Comparison of ENCODE assay signal across 35 cellular contexts in the genomic region with DNA sequence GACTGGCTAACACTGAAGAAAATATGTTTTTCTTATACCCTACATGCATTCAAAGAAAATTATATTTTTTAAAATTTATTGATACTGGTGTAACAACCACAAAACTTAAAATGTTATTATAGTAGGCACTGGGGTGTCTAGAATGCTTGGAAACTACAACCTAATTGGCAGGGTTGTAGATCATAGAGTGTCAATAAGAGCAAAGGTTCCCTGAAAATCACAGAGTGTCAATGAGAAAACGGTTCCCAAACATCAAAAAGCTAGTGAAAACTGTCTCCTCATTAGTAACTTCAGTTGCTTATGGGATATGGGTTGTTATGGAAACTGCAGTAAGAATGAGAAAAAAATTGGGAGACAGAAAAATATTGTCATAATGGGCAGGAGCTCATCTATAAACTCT.
A peak's percentile ranks its signal among the peaks of the same experiment; 100 is the strongest.
DNase-seq lines count a peak whose midpoint lies in the region; ATAC-seq, FAIRE-seq and TF ChIP-seq lines count a peak whose summit lies in the region.
"Had no signal": no experiment of that assay in that cellular context is flagged by ENCODE, and none has a peak within 500 bp of the region (broad histone marks: within the 10 kb centered on the region; RNA-seq: fewer than 3 reads in every experiment).

No MANE protein-coding gene starts in this region.

- no peak for TF ChIP-seq POLR2A in HepG2 (IDR thresholded peaks at IDR 0.05; ENCODE audit: insufficient read depth in 1 of 2, low read depth in 2 of 2, low read length in 2 of 2)

- POLR2A ChIA-PET in HepG2 (lab: Yijun Ruan, JAX): no interaction called here
- POLR2A ChIA-PET in A673 (lab: Charles Lee; ENCODE audit: low non-redundant PET): no interaction called here

- no peaks in the 10 kb centered on the region for H3K9me3 ChIP-seq in liver (ENCODE audit: control insufficient read depth in 4 of 4, low read length in 3 of 4)
- no peaks in the 10 kb centered on the region for H3K9me3 ChIP-seq in HepG2 (ENCODE audit: low read length)
- no peaks in the 10 kb centered on the region for H3K9me3 ChIP-seq in A673 (ENCODE audit: low read depth, low read length, poor library complexity, severe bottlenecking)
- H3K9me3 ChIP-seq in SK-N-MC (ENCODE audit: low read depth, low read length): no peaks in the 10 kb centered on the region
- H3K9me3 ChIP-seq: A549, BE2C, BLaER1, Caco-2 had no signal

- no peak for ATAC-seq in HepG2
- peak; percentile 29 for ATAC-seq in left lobe of liver
- ATAC-seq in HG03139 (IDR thresholded peaks at IDR 0.05; ENCODE audit: unreplicated experiment): no peak
- ATAC-seq in HG03354 (IDR thresholded peaks at IDR 0.05; ENCODE audit: poor library complexity, severe bottlenecking, unreplicated experiment): no peak
- ATAC-seq in HG02610 (IDR thresholded peaks at IDR 0.05; ENCODE audit: unreplicated experiment): no peak
- ATAC-seq: A549; CD8-positive, alpha-beta T cell had no signal

- 5% methylated on average over 1 of the region's 1 CpG for WGBS in liver
- WGBS in HepG2 (ENCODE audit: low lambda C conversion rate): 0% methylated on average over 1 of the region's 1 CpG

- no TSS peak for BruUV-seq in HepG2 (replicated peaks; lab: Mats Ljungman, UMichigan)
- BruUV-seq in A673 (replicated peaks; lab: Mats Ljungman, UMichigan): no TSS peak

- no peak overlapping the region for H3K4me3 ChIP-seq in liver (ENCODE audit: low read depth in 1 of 3, low read length in 3 of 3)
- H3K4me3 ChIP-seq in HepG2 (replicated peaks in 1 of 3; ENCODE audit: insufficient read depth in 1 of 3, low read depth in 2 of 3, low read length in 3 of 3): no peak overlapping the region
- no peak overlapping the region for H3K4me3 ChIP-seq in A673 (ENCODE audit: low read depth, low read length, poor library complexity, severe bottlenecking)
- H3K4me3 ChIP-seq in SK-N-MC: no peak overlapping the region
- H3K4me3 ChIP-seq: A549; BLaER1; BLaER1 treated with 17β-estradiol and CSF1 and Interleukin-3, amounts not matched to agents 10 nM and 100 nM had no signal

- H3K27me3 ChIP-seq in liver (ENCODE audit: control insufficient read depth in 4 of 4, insufficient read depth in 4 of 4, low read length in 3 of 4): no peaks in the 10 kb centered on the region
- no peaks in the 10 kb centered on the region for H3K27me3 ChIP-seq in HepG2 (ENCODE audit: control insufficient read depth in 1 of 2, insufficient read depth in 2 of 2, low read length in 2 of 2)
- H3K27me3 ChIP-seq in A673 (replicated peaks; ENCODE audit: insufficient read depth, low read depth, low read length, poor library complexity): no peaks in the 10 kb centered on the region
- H3K27me3 ChIP-seq: BE2C; BLaER1; BLaER1 treated with 17β-estradiol and CSF1 and Interleukin-3, amounts not matched to agents 10 nM and 100 nM had no signal

- DNase-seq in HepG2 (ENCODE audit: low spot score) (no peak), A673 (ENCODE audit: low spot score) (no peak), SK-N-MC (ENCODE audit: low read depth, low spot score) (no peak), left lobe of liver (ENCODE audit: low spot score) (no peak)
- DNase-seq: 8988T; ACHN; AML-193; BE2C; C1 segment of cervical spinal cord; Caco-2; Calu3; CD4-positive, alpha-beta memory T cell; CD4-positive, alpha-beta T cell; CD4-positive, CD25-positive, alpha-beta regulatory T cell; CD8-positive, alpha-beta memory T cell; CD8-positive, alpha-beta T cell; COR-L47; DMS 273 treated with DMSO at 0.1 percent for 48 hours; DMS153; DMS53; DMS79; DMS79 treated with DMSO at 0.1 percent for 48 hours; DND-41; EL had no signal

- no peak overlapping the region for H3K4me2 ChIP-seq in HepG2 (ENCODE audit: low read depth, low read length)
- H3K4me2 ChIP-seq: A549; BLaER1; BLaER1 treated with 17β-estradiol and CSF1 and Interleukin-3, amounts not matched to agents 10 nM and 100 nM had no signal

- TF ChIP-seq RAD21 in liver (IDR thresholded peaks at IDR 0.05): no peak
- TF ChIP-seq RAD21 in HepG2 (CRISPR knock-in tag; IDR thresholded peaks at IDR 0.05): no peak

- TF ChIP-seq EP300 in HepG2 (IDR thresholded peaks at IDR 0.05; ENCODE audit: low read depth in 2 of 2, low read length in 2 of 2): no peak
- TF ChIP-seq EP300 in HepG2 (CRISPR knock-in tag; IDR thresholded peaks at IDR 0.05; ENCODE audit: borderline replicate concordance): no peak

- H3K27ac ChIP-seq in liver (ENCODE audit: low read depth in 1 of 2, low read length in 2 of 2) (no peak overlapping the region), HepG2 (ENCODE audit: extremely low read length, insufficient read depth, low read length) (no peak overlapping the region), A673 (ENCODE audit: low read depth, low read length, poor library complexity, severe bottlenecking) (peak overlapping the region; percentile 93), SK-N-MC (peak overlapping the region; percentile 96)
- H3K27ac ChIP-seq: 22Rv1; A549; BLaER1; BLaER1 treated with 17β-estradiol and CSF1 and Interleukin-3, amounts not matched to agents 10 nM and 100 nM; C4-2B had no signal

- intact Hi-C loops in HepG2 (cut with micrococcal nuclease; ENCODE audit: unreplicated experiment): no loop called here
- intact Hi-C loops in A673 (cut with micrococcal nuclease; ENCODE audit: unreplicated experiment): loop anchor here (5.0 kb wide), 2 partner anchors 44 to 124 kb away; no protein-coding TSS in a partner anchor

- no peaks in the 10 kb centered on the region for H4K20me1 ChIP-seq in HepG2 (ENCODE audit: insufficient read depth, low read length)
- H4K20me1 ChIP-seq: BLaER1; BLaER1 treated with 17β-estradiol and CSF1 and Interleukin-3, amounts not matched to agents 10 nM and 100 nM had no signal

- H3K4me1 ChIP-seq in liver (ENCODE audit: control insufficient read depth in 4 of 4, insufficient read depth in 4 of 4, low read length in 3 of 4) (peaks cover 0 to 5% (median 3%) of the 10 kb centered on the region in 4 donors), HepG2 (ENCODE audit: insufficient read depth, low read length) (no peaks in the 10 kb centered on the region), A673 (ENCODE audit: insufficient read depth, low read length, poor library complexity, severe bottlenecking) (peaks cover 68% of the 10 kb centered on the region)
- H3K4me1 ChIP-seq: A549; BE2C; BLaER1; BLaER1 treated with 17β-estradiol and CSF1 and Interleukin-3, amounts not matched to agents 10 nM and 100 nM; Caco-2 had no signal

- FAIRE-seq in HepG2 (lab: Jason Lieb, UNC): no peak
- FAIRE-seq: A204.1, A549, D721Med had no signal

- CTCF ChIA-PET in HepG2 (lab: Yijun Ruan, JAX; ENCODE audit: low intra/inter-chr PET ratio, low total read pairs) (no interaction called here), A673 (lab: Charles Lee) (interaction anchor here (0.6 kb wide), 1 partner anchor 124 kb away, joined by 6 read pairs; no protein-coding TSS in a partner anchor)

- in situ Hi-C loops in HepG2 (cut with HindIII; ENCODE audit: extremely low pct_ligation_motif_present, low pct_unique_long_range_greater_than_20kb): no loop called here

- TF ChIP-seq CTCF in liver (IDR thresholded peaks at IDR 0.05; ENCODE audit: low read depth, low read length, missing input control) (no peak), HepG2 (CRISPR knock-in tag; IDR thresholded peaks at IDR 0.05) (no peak), A673 (conservative IDR thresholded peaks at IDR 0.05; ENCODE audit: low read depth, low read length) (no peak)

- H3K9ac ChIP-seq in liver (ENCODE audit: low read depth in 1 of 2, low read length in 2 of 2) (no peak overlapping the region), HepG2 (ENCODE audit: insufficient read depth, low read depth, low read length) (no peak overlapping the region), SK-N-MC (ENCODE audit: insufficient read length) (peak overlapping the region; percentile 27)
- H3K9ac ChIP-seq: BLaER1; BLaER1 treated with 17β-estradiol and CSF1 and Interleukin-3, amounts not matched to agents 10 nM and 100 nM had no signal

- H3K79me2 ChIP-seq in HepG2 (ENCODE audit: insufficient read depth, low read length): no peaks in the 10 kb centered on the region

- no peak overlapping the region for H2AFZ ChIP-seq in HepG2 (ENCODE audit: low read length)

- no peaks in the 10 kb centered on the region for H3K36me3 ChIP-seq in liver (ENCODE audit: control insufficient read depth in 4 of 4, insufficient read depth in 3 of 4, low read depth in 1 of 4, low read length in 3 of 4)
- H3K36me3 ChIP-seq in HepG2 (replicated peaks in 1 of 2; ENCODE audit: control insufficient read depth in 1 of 2, insufficient read depth in 2 of 2, low read length in 2 of 2): no peaks in the 10 kb centered on the region
- H3K36me3 ChIP-seq in A673 (ENCODE audit: insufficient read depth, low read length, poor library complexity, severe bottlenecking): no peaks in the 10 kb centered on the region
- H3K36me3 ChIP-seq in SK-N-MC (ENCODE audit: insufficient read depth, low read length): no peaks in the 10 kb centered on the region
- H3K36me3 ChIP-seq: BE2C; BLaER1; BLaER1 treated with 17β-estradiol and CSF1 and Interleukin-3, amounts not matched to agents 10 nM and 100 nM had no signal

TF ChIP-seq in liver, 16 proteins besides CTCF, POLR2A, EP300 and RAD21 (continues in another document):
- TF ChIP-seq FOXA2 (IDR thresholded peaks at IDR 0.05): peak; percentile 69

TF ChIP-seq in HepG2, 621 proteins besides CTCF, POLR2A, EP300 and RAD21:
- no peak for TF ChIP-seq BRD4 (CRISPR knock-in tag; IDR thresholded peaks at IDR 0.05)

Comparison
In these comparisons a context has a peak if more than half of its experiments do, and no peak if none do; other contexts are left out.
1. H3K27ac ChIP-seq: peak in A673 (single experiment) and SK-N-MC (single experiment); none in liver (0 of 2) and HepG2 (single experiment).